23 cellular contexts compared by ENCODE assay signal in the genomic region with DNA sequence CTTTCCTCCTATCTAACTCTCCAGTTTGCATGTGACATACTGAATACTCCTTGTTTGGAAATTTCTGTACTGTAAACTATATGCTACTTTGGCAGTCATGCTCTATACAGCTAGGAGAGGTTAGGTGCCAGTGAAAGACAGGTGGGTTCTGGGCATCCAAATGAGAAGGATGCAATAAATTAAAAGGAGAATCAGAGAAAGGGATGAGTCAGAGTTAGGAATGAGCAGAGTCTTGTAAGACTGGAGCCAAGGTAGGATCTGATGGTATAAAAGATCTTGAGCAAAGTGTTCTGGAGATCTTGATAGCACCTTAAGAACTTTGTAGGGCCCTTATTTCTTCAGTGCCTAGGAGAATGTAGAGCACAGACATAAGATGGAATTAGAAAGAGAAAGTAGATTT.
"Had no signal": no experiment of that assay in that cellular context is flagged by ENCODE, and none has a peak within 500 bp of the region (broad histone marks: within the 10 kb centered on the region; RNA-seq: fewer than 3 reads in every experiment).

No MANE protein-coding gene starts in this region.

- DNase-seq: cortex of kidney; effector memory CD8-positive, alpha-beta T cell; foreskin fibroblast; heart left ventricle; kidney glomerular epithelial cell; left ventricle myocardium superior; lower lobe of right lung; naive B cell; pancreas; right lobe of liver; small intestine; stimulated activated CD4-positive, alpha-beta T cell treated with anti-CD3 and anti-CD28 coated beads, Interleukin-15, amount 100 ng/mL, for 24 hours; stimulated activated CD4-positive, alpha-beta T cell treated with anti-CD3 and anti-CD28 coated beads, Interleukin-2, amount 100 ng/mL, for 48 hours; stimulated activated naive B cell treated with anti-CD40 and anti-IgM and Interleukin-4, amounts not matched to agents 10 μg/mL and 1 μg/mL and 100 μg/mL, for 72 hours; upper lobe of left lung had no signal

- H3K27me3 ChIP-seq: gastroesophageal sphincter, heart left ventricle, hepatocyte, neutrophil, pancreas, right lobe of liver, tibial nerve, upper lobe of left lung had no signal

- H3K36me3 ChIP-seq: gastroesophageal sphincter, heart left ventricle, lower lobe of right lung, neutrophil, pancreas, right lobe of liver, thoracic aorta, tibial nerve, upper lobe of left lung had no signal

- FAIRE-seq: endometrium, islet of Langerhans, pancreas, small intestine, urothelium cell line had no signal

- H3K4me3 ChIP-seq: gastroesophageal sphincter, heart left ventricle, hepatocyte, lower lobe of right lung, pancreas, right lobe of liver, thoracic aorta, tibial nerve, upper lobe of left lung had no signal
